In the genomic region with DNA sequence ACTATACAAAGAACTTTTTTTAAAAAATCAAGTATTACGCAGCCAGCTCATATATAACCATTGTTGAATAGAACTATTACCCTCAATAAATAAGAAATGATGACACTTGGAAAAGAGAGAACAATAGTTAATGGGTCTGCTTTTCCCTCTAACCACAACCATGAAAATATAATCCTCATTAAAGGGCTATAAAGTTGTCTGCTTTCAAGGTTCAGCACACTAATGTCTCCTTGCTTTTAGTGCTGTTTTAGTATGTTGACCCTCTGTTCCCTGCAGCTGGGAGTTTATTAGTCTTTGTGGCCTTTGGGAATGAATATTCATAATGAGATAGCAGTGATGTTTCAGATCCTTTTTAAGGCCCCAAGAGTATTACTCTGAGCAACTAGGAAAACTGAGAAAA, we compare ENCODE assay signal across 14 cellular contexts.
A peak's percentile ranks its signal among the peaks of the same experiment; 100 is the strongest.
DNase-seq lines count a peak whose midpoint lies in the region; ATAC-seq and TF ChIP-seq lines count a peak whose summit lies in the region.
"Had no signal": no experiment of that assay in that cellular context is flagged by ENCODE, and none has a peak within 500 bp of the region (broad histone marks: within the 10 kb centered on the region; RNA-seq: fewer than 3 reads in every experiment).

No MANE protein-coding gene starts in this region.

- H3K27ac ChIP-seq in upper lobe of left lung = no peak overlapping the region
- H3K27ac ChIP-seq: A549, SJCRH30 had no signal

- no peak overlapping the region for H3K4me3 ChIP-seq in fibroblast of villous mesenchyme (ENCODE audit: low read depth, low read length)
- H3K4me3 ChIP-seq in upper lobe of left lung = no peak overlapping the region
- H3K4me3 ChIP-seq: A549, GM23338, SJCRH30 had no signal

- no peak for TF ChIP-seq POLR2A in upper lobe of left lung (IDR thresholded peaks at IDR 0.05)

- H3K36me3 ChIP-seq in upper lobe of left lung = no peaks in the 10 kb centered on the region
- H3K36me3 ChIP-seq: SJCRH30 had no signal

- 94 to 100% methylated on average over 1 of the region's 1 CpG for WGBS in upper lobe of left lung, 2 donors

- no peaks in the 10 kb centered on the region for H3K9me3 ChIP-seq in upper lobe of left lung
- H3K9me3 ChIP-seq: A549 had no signal

- in situ Hi-C loops in KBM-7 (cut with MboI; ENCODE audit: low pct_unique_long_range_greater_than_20kb, low sequenced_read_pairs) = no loop called here

- no peak for ATAC-seq in upper lobe of left lung (ENCODE audit: low FRiP score in 2 of 2)
- ATAC-seq: A549, GM23338 had no signal

- H3K4me1 ChIP-seq in upper lobe of left lung = no peaks in the 10 kb centered on the region
- H3K4me1 ChIP-seq: A549, SJCRH30 had no signal

- DNase-seq in NCI-H1105 treated with DMSO at 0.1 percent for 48 hours (lab: John Stamatoyannopoulos, UW) = peak; percentile 50
- no peak for DNase-seq in NCI-H1105 (lab: John Stamatoyannopoulos, UW)
- peak; percentile 70 to 77 for DNase-seq in NCI-H187 (lab: John Stamatoyannopoulos, UW)
- DNase-seq in NCI-H526 treated with DMSO at 0.1 percent for 48 hours (lab: John Stamatoyannopoulos, UW) = peak; percentile 99
- peak; percentile 35 for DNase-seq in fibroblast of villous mesenchyme (ENCODE audit: low read depth)
- DNase-seq in upper lobe of left lung = no peak
- DNase-seq in KBM-7 = no peak
- no peak for DNase-seq in inferior parietal cortex (ENCODE audit: extremely low spot score)
- DNase-seq: KG1, NCI-H1436 treated with DMSO at 0.1 percent for 48 hours, SW 1271 had no signal

- TF ChIP-seq EP300 in upper lobe of left lung (IDR thresholded peaks at IDR 0.05) = no peak

- TF ChIP-seq CTCF in fibroblast of villous mesenchyme (IDR thresholded peaks at IDR 0.05; ENCODE audit: insufficient read depth, low read depth, low read length) (no peak), upper lobe of left lung (IDR thresholded peaks at IDR 0.05) (no peak)

- H3K27me3 ChIP-seq in upper lobe of left lung = no peaks in the 10 kb centered on the region
- H3K27me3 ChIP-seq: SJCRH30 had no signal

Comparison
In these comparisons a context has a peak if more than half of its experiments do, and no peak if none do; other contexts are left out.
1. DNase-seq: peak in NCI-H1105 treated with DMSO at 0.1 percent for 48 hours (single experiment), NCI-H187 (2 of 2), NCI-H526 treated with DMSO at 0.1 percent for 48 hours (single experiment) and fibroblast of villous mesenchyme (single experiment); none in NCI-H1105 (single experiment), upper lobe of left lung (0 of 2), KBM-7 (single experiment) and inferior parietal cortex (single experiment).